In the genomic region with DNA sequence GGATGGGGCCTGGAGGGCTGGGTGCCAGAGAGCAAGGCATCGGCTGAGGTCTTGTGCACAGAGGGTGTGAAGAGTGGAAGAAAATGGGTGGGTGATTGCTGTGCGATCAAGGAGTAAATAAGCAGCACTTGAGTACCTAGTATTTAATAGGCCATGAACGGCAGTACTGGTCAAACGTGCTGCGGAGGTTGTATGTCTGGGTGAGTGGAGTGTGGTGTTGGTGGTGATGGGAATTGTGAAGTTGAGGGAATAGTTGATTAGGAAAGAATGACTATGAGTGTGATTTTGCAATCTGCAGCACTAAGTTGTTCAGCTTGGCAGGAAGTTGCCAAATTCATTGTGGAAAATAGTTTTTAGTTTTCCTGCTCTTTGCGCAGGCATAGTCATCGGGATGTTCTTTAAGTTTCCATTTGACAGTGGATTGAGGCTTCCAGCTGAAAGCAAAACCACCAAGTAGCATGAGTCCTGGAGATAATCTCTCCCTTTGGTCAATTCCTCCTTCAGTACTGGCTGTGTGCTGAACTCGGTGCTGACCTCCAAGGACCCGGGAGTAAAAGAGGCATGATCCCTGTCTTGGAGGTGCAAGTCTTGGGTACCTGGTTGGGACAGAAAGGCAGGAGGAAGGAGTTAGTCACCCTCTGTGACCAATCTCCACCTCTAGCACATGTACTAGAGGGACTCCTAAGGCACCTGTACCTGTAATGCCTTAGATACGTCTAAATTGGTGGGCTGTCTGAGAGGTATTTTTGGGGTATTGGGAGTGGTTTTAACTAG, we compare ENCODE assay signal across 9 cellular contexts. TPM values are rescaled to one million over a fixed set of nuclear protein-coding genes. Genes with fewer than 3 reads are reported as not detected.
A peak's percentile ranks its signal among the peaks of the same experiment; 100 is the strongest.
DNase-seq lines count a peak whose midpoint lies in the region; ATAC-seq and TF ChIP-seq lines count a peak whose summit lies in the region.
"Had no signal": no experiment of that assay in that cellular context is flagged by ENCODE, and none has a peak within 500 bp of the region (broad histone marks: within the 10 kb centered on the region; RNA-seq: fewer than 3 reads in every experiment).

No MANE protein-coding gene starts in this region.

- no peaks in the 10 kb centered on the region for H3K9me2 ChIP-seq in OCI-LY1 (ENCODE audit: low read depth, low read length)

- H3K4me3 ChIP-seq in CD8-positive, alpha-beta T cell (ENCODE audit: low read depth, low read length) = peak overlapping the region; percentile 91
- peak overlapping the region; percentile 83 for H3K4me3 ChIP-seq in OCI-LY1 (ENCODE audit: low read depth, low read length, poor library complexity, severe bottlenecking)

- H3K27ac Mint-ChIP-seq in CD8-positive, alpha-beta T cell = no peak overlapping the region
- no peak overlapping the region for H3K27ac Mint-ChIP-seq in osteocyte (ENCODE audit: unreplicated experiment)

- no peaks in the 10 kb centered on the region for H3F3A ChIP-seq in OCI-LY1 (ENCODE audit: insufficient read depth, low read length)

- H2AFZ ChIP-seq in OCI-LY1 (ENCODE audit: low read length) = no peak overlapping the region

- H3K4me2 ChIP-seq in OCI-LY1 (ENCODE audit: low read length) = peak overlapping the region; percentile 97

- no peak for DNase-seq in CD8-positive, alpha-beta T cell
- DNase-seq in fibroblast of gingiva (ENCODE audit: low read depth) (peak; percentile 95), osteocyte (ENCODE audit: extremely low spot score, unreplicated experiment) (peak; percentile 15), NCI-H446 (lab: John Stamatoyannopoulos, UW) (no peak), NCI-H187 (lab: John Stamatoyannopoulos, UW) (no peak), substantia nigra (lab: John Stamatoyannopoulos, UW) (no peak)
- DNase-seq: activated naive CD4-positive, alpha-beta T cell treated with Interleukin-2 at 50 U/mL for 16 hours had no signal

- H3K36me3 ChIP-seq in CD8-positive, alpha-beta T cell (ENCODE audit: insufficient read depth, low read length) = no peaks in the 10 kb centered on the region
- H3K36me3 ChIP-seq in OCI-LY1 (ENCODE audit: insufficient read depth, low read length) = no peaks in the 10 kb centered on the region

- 0 out of 2 replicates have a peak, but pooled peaks cover 7% of the 10 kb centered on the region for H3K79me2 ChIP-seq in OCI-LY1 (ENCODE audit: insufficient read depth, low read length)

- no peaks in the 10 kb centered on the region for H3K27me3 Mint-ChIP-seq in CD8-positive, alpha-beta T cell (ENCODE audit: low read depth)
- no peaks in the 10 kb centered on the region for H3K27me3 Mint-ChIP-seq in osteocyte (ENCODE audit: unreplicated experiment)

- H3K9me3 ChIP-seq in CD8-positive, alpha-beta T cell (ENCODE audit: low read length) = no peaks in the 10 kb centered on the region
- no peaks in the 10 kb centered on the region for H3K9me3 ChIP-seq in OCI-LY1 (ENCODE audit: low read length)

- no peak overlapping the region; the same call in 1 of the 2 replicates for H3K9ac ChIP-seq in OCI-LY1 (ENCODE audit: low read length)

- H3K9me3 Mint-ChIP-seq in CD8-positive, alpha-beta T cell = no peaks in the 10 kb centered on the region
- no peaks in the 10 kb centered on the region for H3K9me3 Mint-ChIP-seq in osteocyte (ENCODE audit: unreplicated experiment)

- H4K20me1 ChIP-seq in OCI-LY1 (ENCODE audit: insufficient read depth, low read length) = no peaks in the 10 kb centered on the region

- no peaks in the 10 kb centered on the region for H3K27me3 ChIP-seq in CD8-positive, alpha-beta T cell (ENCODE audit: insufficient read depth, low read length)
- no peaks in the 10 kb centered on the region for H3K27me3 ChIP-seq in OCI-LY1 (ENCODE audit: insufficient read depth, low read length)

- ATAC-seq in CD8-positive, alpha-beta T cell = no peak
- no peak for ATAC-seq in GM18858 (IDR thresholded peaks at IDR 0.05; ENCODE audit: unreplicated experiment)

- no peak overlapping the region for H3K27ac ChIP-seq in CD8-positive, alpha-beta T cell (ENCODE audit: low read depth, low read length)
- no peak overlapping the region for H3K27ac ChIP-seq in OCI-LY1 (ENCODE audit: low read depth, low read length, poor library complexity, severe bottlenecking)
- no peak overlapping the region for H3K27ac ChIP-seq in substantia nigra (ENCODE audit: low read depth, low read length, poor library complexity, severe bottlenecking)

- H3K4me1 ChIP-seq in CD8-positive, alpha-beta T cell (ENCODE audit: insufficient read depth, low read length) = peaks cover 34% of the 10 kb centered on the region
- peaks cover 31% of the 10 kb centered on the region for H3K4me1 ChIP-seq in OCI-LY1 (ENCODE audit: insufficient read depth, low read length, severe bottlenecking)

- H3K4me1 Mint-ChIP-seq in CD8-positive, alpha-beta T cell (ENCODE audit: low read depth) = peaks cover 40% of the 10 kb centered on the region
- peaks cover 36% of the 10 kb centered on the region for H3K4me1 Mint-ChIP-seq in osteocyte (ENCODE audit: unreplicated experiment)

- POLR2A ChIA-PET in CD8-positive, alpha-beta T cell (lab: Charles Lee) = no interaction called here

- CTCF ChIA-PET in CD8-positive, alpha-beta T cell (lab: Charles Lee) = no interaction called here

- intact Hi-C loops in CD8-positive, alpha-beta T cell (cut with DNase I, micrococcal nuclease) = loop anchor here in 1 of 2 experiments (5.0 to 10.0 kb wide), 2 partner anchors 934 to 1657 kb away; a partner anchor contains a TSS

- H3K36me3 Mint-ChIP-seq in CD8-positive, alpha-beta T cell = peaks cover 4% of the 10 kb centered on the region
- H3K36me3 Mint-ChIP-seq in osteocyte (ENCODE audit: unreplicated experiment) = no peaks in the 10 kb centered on the region

- H3K4me3 Mint-ChIP-seq in CD8-positive, alpha-beta T cell = no peak overlapping the region
- H3K4me3 Mint-ChIP-seq in osteocyte (ENCODE audit: unreplicated experiment) = no peak overlapping the region

- no peak for TF ChIP-seq CTCF in CD8-positive, alpha-beta T cell (IDR thresholded peaks at IDR 0.05)
- TF ChIP-seq CTCF in OCI-LY1 (IDR thresholded peaks at IDR 0.05; ENCODE audit: low read length) (no peak), osteocyte (IDR thresholded peaks at IDR 0.05) (no peak)

RNA-seq across cellular contexts. Expression of a gene that starts 2.1 kb away (rescaled TPM):
- total RNA-seq in CD8-positive, alpha-beta T cell = 1 to 10 TPM; 8.3 to 9.3 TPM
- total RNA-seq in osteocyte = 24.9 and 29.2 TPM in 2 replicates

Comparison
In these comparisons a context has a peak if more than half of its experiments do, and no peak if none do; other contexts are left out.
1. DNase-seq: peak in fibroblast of gingiva (single experiment) and osteocyte (single experiment); none in CD8-positive, alpha-beta T cell (0 of 7), NCI-H446 (0 of 2), NCI-H187 (0 of 2) and substantia nigra (0 of 49).